1 cellular context compared by ENCODE assay signal in the genomic region with DNA sequence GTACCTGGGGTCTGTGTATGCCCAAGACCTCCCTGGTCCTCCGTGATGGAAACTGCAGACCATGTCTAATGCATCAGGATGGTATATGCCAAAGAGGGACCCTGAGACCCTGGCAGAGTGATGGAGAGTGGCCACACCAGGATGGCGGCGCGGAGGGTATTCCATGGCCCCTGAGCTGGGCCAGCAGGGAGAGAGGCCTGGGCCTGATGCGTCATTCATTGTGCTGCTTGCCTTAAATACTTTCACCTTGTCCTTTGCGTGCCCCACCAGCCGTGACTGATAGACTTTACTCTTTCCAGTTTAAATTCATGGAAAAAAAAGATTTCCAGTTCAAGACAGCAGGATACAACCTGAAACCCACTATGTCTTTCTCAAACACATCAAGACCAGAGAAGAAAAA.
TF ChIP-seq lines count a peak whose summit lies in the region.

No MANE protein-coding gene starts in this region.

TF ChIP-seq in H1, 55 proteins besides CTCF, POLR2A, EP300 and RAD21:
- TF ChIP-seq KDM5A (IDR thresholded peaks at IDR 0.05; ENCODE audit: low read length) (no peak), NRF1 (IDR thresholded peaks at IDR 0.05; ENCODE audit: low read depth, low read length) (no peak), TAF1 (IDR thresholded peaks at IDR 0.05; ENCODE audit: low read depth, low read length) (no peak), GTF2F1 (IDR thresholded peaks at IDR 0.05; ENCODE audit: borderline replicate concordance, low read depth, low read length) (no peak), TCF12 (IDR thresholded peaks at IDR 0.05; ENCODE audit: low read depth, low read length) (no peak), RXRA (IDR thresholded peaks at IDR 0.05; ENCODE audit: insufficient read depth, low read depth, low read length) (no peak)
